Comparison of ENCODE assay signal across 30 cellular contexts in the genomic region with DNA sequence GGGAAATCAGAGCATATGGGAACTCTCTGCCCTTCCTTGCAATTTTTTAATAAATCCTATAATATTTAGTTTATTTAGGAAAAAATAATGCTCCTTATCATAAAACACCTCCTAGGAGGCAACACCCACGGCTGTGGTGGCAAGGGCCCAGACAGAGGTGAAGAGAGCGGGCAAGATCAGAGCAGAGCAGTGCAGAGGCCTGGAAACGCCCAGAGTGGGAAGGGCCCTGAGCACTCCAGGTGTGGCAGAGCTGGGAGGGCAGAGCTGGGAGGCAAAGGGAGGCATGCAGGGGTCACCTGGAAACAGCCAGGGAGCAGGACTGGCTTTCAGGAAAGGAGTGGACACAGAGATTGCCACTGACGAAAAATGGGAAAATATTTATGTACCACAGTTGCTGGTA. TPM values are rescaled to one million over a fixed set of nuclear protein-coding genes. Genes with fewer than 3 reads are reported as not detected.
A peak's percentile ranks its signal among the peaks of the same experiment; 100 is the strongest.
DNase-seq lines count a peak whose midpoint lies in the region; ATAC-seq and TF ChIP-seq lines count a peak whose summit lies in the region.
"Had no signal": no experiment of that assay in that cellular context is flagged by ENCODE, and none has a peak within 500 bp of the region (broad histone marks: within the 10 kb centered on the region; RNA-seq: fewer than 3 reads in every experiment).

No MANE protein-coding gene starts in this region.

- H3K27me3 Mint-ChIP-seq in stimulated activated naive CD8-positive, alpha-beta T cell treated with anti-CD3 and anti-CD28 coated beads, Interleukin-15, Interleukin-2, amounts not matched to agents 100 ng/mL and 50 ng/mL, for 24 hours = no peaks in the 10 kb centered on the region
- no peaks in the 10 kb centered on the region for H3K27me3 Mint-ChIP-seq in stimulated activated naive CD8-positive, alpha-beta T cell treated with anti-CD3 and anti-CD28 coated beads, Interleukin-15, amount 100 ng/mL, for 72 hours
- no peaks in the 10 kb centered on the region for H3K27me3 Mint-ChIP-seq in central memory CD8-positive, alpha-beta T cell

- no peak overlapping the region for H3K27ac ChIP-seq in smooth muscle cell (ENCODE audit: low read depth)
- H3K27ac ChIP-seq: BLaER1 treated with 17β-estradiol and CSF1 and Interleukin-3, amounts not matched to agents 10 nM and 100 nM; neural progenitor cell; parathyroid adenoma; spleen; tibial artery had no signal

- no peaks in the 10 kb centered on the region for H3K9me3 ChIP-seq in mucosa of descending colon
- no peaks in the 10 kb centered on the region for H3K9me3 ChIP-seq in smooth muscle cell (replicated peaks; ENCODE audit: low read depth)
- H3K9me3 ChIP-seq: BLaER1 treated with 17β-estradiol and CSF1 and Interleukin-3, amounts not matched to agents 10 nM and 100 nM; spleen; tibial artery had no signal

- no peak overlapping the region for H3K9ac ChIP-seq in smooth muscle cell (ENCODE audit: low read depth)
- H3K9ac ChIP-seq: BLaER1 treated with 17β-estradiol and CSF1 and Interleukin-3, amounts not matched to agents 10 nM and 100 nM; neural progenitor cell; parathyroid adenoma had no signal

- H3K4me1 ChIP-seq in mucosa of descending colon (ENCODE audit: low read depth) (peaks cover 30% of the 10 kb centered on the region), smooth muscle cell (ENCODE audit: low read depth) (no peaks in the 10 kb centered on the region)

- H3F3A ChIP-seq in smooth muscle cell (ENCODE audit: low read depth) = no peaks in the 10 kb centered on the region

- WGBS in smooth muscle cell (ENCODE audit: low lambda C conversion rate) = 92% methylated on average over 4 of the region's 4 CpGs

- no peaks in the 10 kb centered on the region for H3K9me3 Mint-ChIP-seq in stimulated activated naive CD8-positive, alpha-beta T cell treated with anti-CD3 and anti-CD28 coated beads, Interleukin-15, Interleukin-2, amounts not matched to agents 100 ng/mL and 50 ng/mL, for 24 hours
- no peaks in the 10 kb centered on the region for H3K9me3 Mint-ChIP-seq in stimulated activated naive CD8-positive, alpha-beta T cell treated with anti-CD3 and anti-CD28 coated beads, Interleukin-15, amount 100 ng/mL, for 72 hours
- no peaks in the 10 kb centered on the region for H3K9me3 Mint-ChIP-seq in central memory CD8-positive, alpha-beta T cell
- H3K9me3 Mint-ChIP-seq: neural progenitor cell had no signal

- no peak overlapping the region for H3K4me2 ChIP-seq in smooth muscle cell
- H3K4me2 ChIP-seq: neural progenitor cell had no signal

- H4K20me1 ChIP-seq in smooth muscle cell (ENCODE audit: low read depth) = peaks cover 97% of the 10 kb centered on the region

- H3K4me3 ChIP-seq in mucosa of descending colon (no peak overlapping the region), smooth muscle cell (no peak overlapping the region)
- H3K4me3 ChIP-seq: BLaER1 treated with 17β-estradiol and CSF1 and Interleukin-3, amounts not matched to agents 10 nM and 100 nM; dorsolateral prefrontal cortex; neural progenitor cell; spleen; tibial artery had no signal

- H3K79me2 ChIP-seq in smooth muscle cell (ENCODE audit: low read depth) = peaks cover 32% of the 10 kb centered on the region

- no peak overlapping the region for H2AFZ ChIP-seq in smooth muscle cell (ENCODE audit: low read depth)
- H2AFZ ChIP-seq: neural progenitor cell, parathyroid adenoma had no signal

- no peaks in the 10 kb centered on the region for H3K27me3 ChIP-seq in smooth muscle cell (ENCODE audit: low read depth)
- H3K27me3 ChIP-seq: dorsolateral prefrontal cortex, neural progenitor cell, spleen, tibial artery had no signal

- H3K4me1 Mint-ChIP-seq in stimulated activated naive CD8-positive, alpha-beta T cell treated with anti-CD3 and anti-CD28 coated beads, Interleukin-15, Interleukin-2, amounts not matched to agents 100 ng/mL and 50 ng/mL, for 24 hours (ENCODE audit: low read depth) = peaks cover 51% of the 10 kb centered on the region
- H3K4me1 Mint-ChIP-seq in stimulated activated naive CD8-positive, alpha-beta T cell treated with anti-CD3 and anti-CD28 coated beads, Interleukin-15, amount 100 ng/mL, for 72 hours = peaks cover 68% of the 10 kb centered on the region
- peaks cover 53% of the 10 kb centered on the region for H3K4me1 Mint-ChIP-seq in central memory CD8-positive, alpha-beta T cell

- no peak overlapping the region for H3K4me3 Mint-ChIP-seq in stimulated activated naive CD8-positive, alpha-beta T cell treated with anti-CD3 and anti-CD28 coated beads, Interleukin-15, Interleukin-2, amounts not matched to agents 100 ng/mL and 50 ng/mL, for 24 hours
- H3K4me3 Mint-ChIP-seq in stimulated activated naive CD8-positive, alpha-beta T cell treated with anti-CD3 and anti-CD28 coated beads, Interleukin-15, amount 100 ng/mL, for 72 hours = no peak overlapping the region
- no peak overlapping the region for H3K4me3 Mint-ChIP-seq in central memory CD8-positive, alpha-beta T cell
- H3K4me3 Mint-ChIP-seq: neural progenitor cell had no signal

- peak overlapping the region; percentile 67 for H3K27ac Mint-ChIP-seq in stimulated activated naive CD8-positive, alpha-beta T cell treated with anti-CD3 and anti-CD28 coated beads, Interleukin-15, Interleukin-2, amounts not matched to agents 100 ng/mL and 50 ng/mL, for 24 hours
- H3K27ac Mint-ChIP-seq in stimulated activated naive CD8-positive, alpha-beta T cell treated with anti-CD3 and anti-CD28 coated beads, Interleukin-15, amount 100 ng/mL, for 72 hours = no peak overlapping the region
- H3K27ac Mint-ChIP-seq in central memory CD8-positive, alpha-beta T cell (ENCODE audit: low read depth) = peak overlapping the region; percentile 73
- H3K27ac Mint-ChIP-seq: neural progenitor cell had no signal

- DNase-seq in stimulated activated naive CD8-positive, alpha-beta T cell treated with anti-CD3 and anti-CD28 coated beads, Interleukin-15, amount 100 ng/mL, for 72 hours = no peak
- DNase-seq in central memory CD8-positive, alpha-beta T cell (ENCODE audit: low spot score in 2 of 2) = no peak
- peak; percentile 76 to 79 (median 79) for DNase-seq in mucosa of descending colon
- DNase-seq in smooth muscle cell (lab: John Stamatoyannopoulos, UW; ENCODE audit: unreplicated experiment) = no peak
- no peak for DNase-seq in stimulated activated naive CD4-positive, alpha-beta T cell treated with Interleukin-2 at 50 U/mL for 16 hours (lab: John Stamatoyannopoulos, UW)
- no peak for DNase-seq in activated CD4-positive, CD25-positive, alpha-beta regulatory T cell (lab: John Stamatoyannopoulos, UW)
- DNase-seq: activated CD4-positive, alpha-beta T cell treated with anti-CD3 and anti-CD28 coated beads for 1 hour; activated gamma-delta T cell treated with Interleukin-2 at 50 U/mL for 16 hours; COR-L47; DMS53; dorsolateral prefrontal cortex; foreskin melanocyte; HCEC 1CT; Karpas-422; left cardiac atrium; mammary epithelial cell; NCI-H1436; NCI-H2081; NCI-H2227 treated with DMSO at 0.1 percent for 48 hours; NCI-H526; NK-92 treated with Interleukin-12 subunit alpha and Interleukin-12 subunit beta, amount 100 ng/mL, for 24 hours; PC-3; stimulated activated CD4-positive, alpha-beta T cell treated with anti-CD3 and anti-CD28 coated beads, Interleukin-2, amount 100 ng/mL, for 24 hours; tibial artery had no signal

- no peak for ATAC-seq in stimulated activated naive CD8-positive, alpha-beta T cell treated with anti-CD3 and anti-CD28 coated beads, Interleukin-15, amount 100 ng/mL, for 72 hours
- ATAC-seq in central memory CD8-positive, alpha-beta T cell (replicated peaks; ENCODE audit: extremely low read depth, poor library complexity, severe bottlenecking) = no peak
- peak; percentile 94 for ATAC-seq in mucosa of descending colon
- ATAC-seq: left cardiac atrium, PC-3, Right ventricle myocardium inferior had no signal

- TF ChIP-seq CTCF in mucosa of descending colon (IDR thresholded peaks at IDR 0.05) (no peak), smooth muscle cell (IDR thresholded peaks at IDR 0.05; ENCODE audit: borderline replicate concordance, insufficient read depth, poor library complexity, severe bottlenecking) (no peak)

- intact Hi-C loops in mucosa of descending colon (cut with DNase I, micrococcal nuclease) = no loop called here

- H3K36me3 Mint-ChIP-seq in stimulated activated naive CD8-positive, alpha-beta T cell treated with anti-CD3 and anti-CD28 coated beads, Interleukin-15, Interleukin-2, amounts not matched to agents 100 ng/mL and 50 ng/mL, for 24 hours (ENCODE audit: low read depth) = peaks cover 26% of the 10 kb centered on the region
- peaks cover 15% of the 10 kb centered on the region for H3K36me3 Mint-ChIP-seq in central memory CD8-positive, alpha-beta T cell (ENCODE audit: insufficient read depth)

- no peaks in the 10 kb centered on the region for H3K36me3 ChIP-seq in mucosa of descending colon (ENCODE audit: low read depth)
- H3K36me3 ChIP-seq in smooth muscle cell (ENCODE audit: low read depth) = no peaks in the 10 kb centered on the region
- H3K36me3 ChIP-seq: neural progenitor cell had no signal

RNA-seq across cellular contexts. Expression of gene FBXO31, which starts 17.3 kb away (rescaled TPM):
- 100 to 1,000 TPM in 1 of 3 donors, 10 to 100 TPM in 2; 54.2 to 104 (median 63.9) TPM for total RNA-seq in mucosa of descending colon
- total RNA-seq in smooth muscle cell = 9.3 and 25.6 TPM in 2 replicates
- 13.9 and 23.0 TPM in 2 replicates for polyA plus RNA-seq in smooth muscle cell

RNA-seq across cellular contexts. Expression of gene MAP1LC3B, which starts 25.8 kb away (rescaled TPM):
- total RNA-seq in mucosa of descending colon = 10 to 100 TPM; 66.5 to 82.9 (median 67.3) TPM
- total RNA-seq in smooth muscle cell = 67.5 and 77.5 TPM in 2 replicates
- polyA plus RNA-seq in smooth muscle cell = 107 and 118 TPM in 2 replicates

RNA-seq across cellular contexts. Expression of gene C16orf95, which starts 49.1 kb away (rescaled TPM):
- total RNA-seq in mucosa of descending colon = 1 to 10 TPM; 2.5 to 4.2 (median 3.0) TPM
- total RNA-seq in smooth muscle cell = 1.9 and 7.7 TPM in 2 replicates
- 8.0 and 8.2 TPM in 2 replicates for polyA plus RNA-seq in smooth muscle cell

Comparison
In these comparisons a context has a peak if more than half of its experiments do, and no peak if none do; other contexts are left out.
1. H3K27ac Mint-ChIP-seq: peak in stimulated activated naive CD8-positive, alpha-beta T cell treated with anti-CD3 and anti-CD28 coated beads, Interleukin-15, Interleukin-2, amounts not matched to agents 100 ng/mL and 50 ng/mL, for 24 hours (single experiment) and central memory CD8-positive, alpha-beta T cell (single experiment); none in stimulated activated naive CD8-positive, alpha-beta T cell treated with anti-CD3 and anti-CD28 coated beads, Interleukin-15, amount 100 ng/mL, for 72 hours (0 of 2).
2. DNase-seq: peak in mucosa of descending colon (3 of 3); none in stimulated activated naive CD8-positive, alpha-beta T cell treated with anti-CD3 and anti-CD28 coated beads, Interleukin-15, amount 100 ng/mL, for 72 hours (0 of 2), central memory CD8-positive, alpha-beta T cell (0 of 2), smooth muscle cell (single experiment), stimulated activated naive CD4-positive, alpha-beta T cell treated with Interleukin-2 at 50 U/mL for 16 hours (single experiment) and activated CD4-positive, CD25-positive, alpha-beta regulatory T cell (0 of 4).